In genomic region chr11:833849-834311, GRCh38 we compare ENCODE assay signal across 8 cellular contexts. TPM values are rescaled to one million over a fixed set of nuclear protein-coding genes. Genes with fewer than 3 reads are reported as not detected.
DNase-seq lines count a peak whose midpoint lies in the region; ATAC-seq and TF ChIP-seq lines count a peak whose summit lies in the region.

No MANE protein-coding gene starts in this region.

- H3K27ac Mint-ChIP-seq in CD4-positive, alpha-beta memory T cell = peak overlapping the region in 5 of 7 donors; percentile 7 to 70 (median 29)
- no peak overlapping the region for H3K27ac Mint-ChIP-seq in endothelial cell (ENCODE audit: unreplicated experiment)

- no peak for DNase-seq in CD4-positive, alpha-beta memory T cell
- DNase-seq in PC-3 = peak; percentile 18
- DNase-seq in endothelial cell (ENCODE audit: low spot score) = no peak
- DNase-seq in neuronal stem cell (ENCODE audit: low spot score) = no peak
- DNase-seq in NCI-H524 treated with DMSO at 0.1 percent for 48 hours (lab: John Stamatoyannopoulos, UW) = no peak
- DNase-seq in NCI-H1436 treated with DMSO at 0.1 percent for 48 hours (lab: John Stamatoyannopoulos, UW) = no peak

- H3F3A ChIP-seq in PC-3 (ENCODE audit: low read length, unreplicated experiment) = peaks cover 1% of the 10 kb centered on the region

- H3K4me1 Mint-ChIP-seq in CD4-positive, alpha-beta memory T cell = peaks cover 0 to 32% (median 13%) of the 10 kb centered on the region in 4 donors
- peaks cover 7% of the 10 kb centered on the region for H3K4me1 Mint-ChIP-seq in endothelial cell (ENCODE audit: unreplicated experiment)

- no peaks in the 10 kb centered on the region for H3K9me2 ChIP-seq in PC-3 (replicated peaks; ENCODE audit: low read length)

- H2BK5ac ChIP-seq in neuronal stem cell (ENCODE audit: low read length) = no peak overlapping the region

- peaks cover 8% of the 10 kb centered on the region for H4K20me1 ChIP-seq in PC-3 (ENCODE audit: low read length)

- H3K4ac ChIP-seq in neuronal stem cell (ENCODE audit: low read length) = no peak overlapping the region

- no peak for ATAC-seq in PC-3
- ATAC-seq in GM21367 (IDR thresholded peaks at IDR 0.05; ENCODE audit: unreplicated experiment) = no peak
- ATAC-seq in HG03139 (IDR thresholded peaks at IDR 0.05; ENCODE audit: unreplicated experiment) = no peak

- peaks cover 3 to 6% of the 10 kb centered on the region in 2 donors for H3K27me3 Mint-ChIP-seq in CD4-positive, alpha-beta memory T cell
- H3K27me3 Mint-ChIP-seq in endothelial cell (ENCODE audit: unreplicated experiment) = peaks cover 11% of the 10 kb centered on the region

- H3K36me3 ChIP-seq in CD4-positive, alpha-beta memory T cell (ENCODE audit: insufficient read depth, low read length) = peaks cover 3% of the 10 kb centered on the region
- H3K36me3 ChIP-seq in PC-3 (ENCODE audit: low read depth, low read length) = peaks cover 27% of the 10 kb centered on the region
- peaks cover 26 to 36% of the 10 kb centered on the region in 2 donors for H3K36me3 ChIP-seq in neuronal stem cell (replicated peaks in 1 of 2; ENCODE audit: control insufficient read depth in 2 of 2, insufficient read depth in 2 of 2, low read length in 2 of 2)

- H3K79me1 ChIP-seq in neuronal stem cell (ENCODE audit: low read depth, low read length) = peaks cover 26% of the 10 kb centered on the region

- peak overlapping the region; percentile 0 for H2AK5ac ChIP-seq in neuronal stem cell (ENCODE audit: low read depth, low read length)

- no peak overlapping the region for H4K8ac ChIP-seq in neuronal stem cell (ENCODE audit: low read depth, low read length)

- no peak overlapping the region for H2BK12ac ChIP-seq in neuronal stem cell (ENCODE audit: low read length)

- no peaks in the 10 kb centered on the region for H3K9me3 ChIP-seq in CD4-positive, alpha-beta memory T cell (ENCODE audit: control insufficient read depth in 1 of 2, low read length in 2 of 2)
- H3K9me3 ChIP-seq in PC-3 (ENCODE audit: low read length) (no peaks in the 10 kb centered on the region), neuronal stem cell (replicated peaks in 1 of 2; ENCODE audit: control insufficient read depth in 2 of 2, insufficient read depth in 1 of 2, low read depth in 1 of 2, low read length in 2 of 2) (peaks cover 0 to 3% of the 10 kb centered on the region in 2 donors)

- no TSS peak for BruUV-seq in PC-3 (replicated peaks; lab: Mats Ljungman, UMichigan)

- no peak overlapping the region for H4K91ac ChIP-seq in neuronal stem cell (ENCODE audit: low read depth, low read length, poor library complexity)

- TF ChIP-seq CTCF in PC-3 (conservative IDR thresholded peaks at IDR 0.05; ENCODE audit: low read depth, low read length) = no peak
- no peak for TF ChIP-seq CTCF in endothelial cell (IDR thresholded peaks at IDR 0.05; ENCODE audit: unreplicated experiment)

- no peak overlapping the region for H2BK15ac ChIP-seq in neuronal stem cell (ENCODE audit: low read length)

- H3K18ac ChIP-seq in neuronal stem cell (ENCODE audit: low read length) = peak overlapping the region; percentile 97

- H2BK120ac ChIP-seq in neuronal stem cell (ENCODE audit: low read depth, low read length) = no peak overlapping the region

- H3K4me3 Mint-ChIP-seq in CD4-positive, alpha-beta memory T cell = peak overlapping the region; percentile 30 to 82 (median 66)
- H3K4me3 Mint-ChIP-seq in endothelial cell (ENCODE audit: unreplicated experiment) = peak overlapping the region; percentile 77

- H3K9ac ChIP-seq in PC-3 (ENCODE audit: low read length) (peak overlapping the region; percentile 94), neuronal stem cell (ENCODE audit: low read depth, low read length, poor library complexity) (peak overlapping the region; percentile 80)

- H3K4me2 ChIP-seq in PC-3 (ENCODE audit: low read length) (peak overlapping the region; percentile 99), neuronal stem cell (ENCODE audit: insufficient read depth, low read length, poor library complexity, severe bottlenecking) (peak overlapping the region; percentile 77)

- H3K79me2 ChIP-seq in PC-3 (ENCODE audit: low read length) = peaks cover 56% of the 10 kb centered on the region

- peak overlapping the region in 1 of 2 donors; percentile 43 for H3K4me3 ChIP-seq in CD4-positive, alpha-beta memory T cell (ENCODE audit: low read length in 2 of 2)
- H3K4me3 ChIP-seq in PC-3 (ENCODE audit: low read length) (peak overlapping the region; percentile 73), neuronal stem cell (ENCODE audit: low read length in 2 of 2) (peak overlapping the region; percentile 62 to 89)

- no peak overlapping the region for H3K23ac ChIP-seq in neuronal stem cell (ENCODE audit: low read depth, low read length, poor library complexity)

- peaks cover 3% of the 10 kb centered on the region for H3K27me3 ChIP-seq in CD4-positive, alpha-beta memory T cell (ENCODE audit: insufficient read depth, low read length)
- H3K27me3 ChIP-seq in PC-3 (ENCODE audit: low read length) (no peaks in the 10 kb centered on the region), neuronal stem cell (ENCODE audit: control insufficient read depth in 3 of 3, insufficient read depth in 3 of 3, low read depth in 1 of 3, low read length in 3 of 3) (peaks cover 9 to 31% (median 18%) of the 10 kb centered on the region in 3 experiments)

- CTCF ChIA-PET in CD4-positive, alpha-beta memory T cell (lab: Charles Lee; ENCODE audit: partially characterized antibody) = no interaction called here
- CTCF ChIA-PET in PC-3 (lab: Charles Lee) = no interaction called here

- H3K14ac ChIP-seq in neuronal stem cell (ENCODE audit: low read length) = no peak overlapping the region

- H2AFZ ChIP-seq in PC-3 (ENCODE audit: low read length) (no peak overlapping the region), neuronal stem cell (ENCODE audit: low read length) (peak overlapping the region; percentile 89)

- H3K9me3 Mint-ChIP-seq in CD4-positive, alpha-beta memory T cell = no peaks in the 10 kb centered on the region
- no peaks in the 10 kb centered on the region for H3K9me3 Mint-ChIP-seq in endothelial cell (ENCODE audit: unreplicated experiment)

- H3K36me3 Mint-ChIP-seq in CD4-positive, alpha-beta memory T cell = peaks cover 0 to 7% of the 10 kb centered on the region in 2 donors
- no peaks in the 10 kb centered on the region for H3K36me3 Mint-ChIP-seq in endothelial cell (ENCODE audit: low read depth, unreplicated experiment)

- H3K27ac ChIP-seq in CD4-positive, alpha-beta memory T cell (ENCODE audit: low read depth, low read length) = no peak overlapping the region
- H3K27ac ChIP-seq in PC-3 (ENCODE audit: low read length) (peak overlapping the region; percentile 91), neuronal stem cell (replicated peaks; ENCODE audit: low read length) (no peak overlapping the region)

- no CpG with 5 or more reads among the region's 9 CpGs for WGBS in neuronal stem cell (ENCODE audit: extremely low coverage in 2 of 2, insufficient read length in 2 of 2, insufficient replicate concordance in 1 of 2), 2 donors

- H3K4me1 ChIP-seq in CD4-positive, alpha-beta memory T cell (ENCODE audit: insufficient read depth, low read length) = peaks cover 44% of the 10 kb centered on the region
- H3K4me1 ChIP-seq in PC-3 (ENCODE audit: insufficient read depth, low read length) (peaks cover 24% of the 10 kb centered on the region), neuronal stem cell (ENCODE audit: control insufficient read depth in 2 of 2, insufficient read depth in 1 of 2, low read depth in 1 of 2, low read length in 2 of 2) (peaks cover 38 to 42% of the 10 kb centered on the region in 2 donors)

- POLR2A ChIA-PET in CD4-positive, alpha-beta memory T cell (lab: Charles Lee; ENCODE audit: partially characterized antibody) = interaction anchor here (0.9 to 7.2 kb wide), 3 partner anchors 9 to 29 kb away, joined by 3 to 101 read pairs (median 67); partner anchors contain the start of genes PIDD1, PNPLA2, POLR2L and TSPAN4
- POLR2A ChIA-PET in PC-3 (lab: Charles Lee; ENCODE audit: unreplicated experiment) = interaction anchor here (0.6 to 2.1 kb wide), 3 partner anchors 10 to 58 kb away, joined by 12 to 16 read pairs (median 14); partner anchors contain the start of genes PNPLA2 and TSPAN4

- intact Hi-C loops in CD4-positive, alpha-beta memory T cell (cut with micrococcal nuclease) = loop anchor here (2.0 kb wide), 1 partner anchor 15 kb away; the partner anchor contains the start of gene PNPLA2
- intact Hi-C loops in PC-3 (cut with micrococcal nuclease) = no loop called here

RNA-seq across cellular contexts. Expression of gene CD151, which starts 1.1 kb away (rescaled TPM):
- total RNA-seq in CD4-positive, alpha-beta memory T cell = 10 to 100 TPM; 20.7 to 23.4 TPM
- polyA plus RNA-seq in CD4-positive, alpha-beta memory T cell = 10 to 100 TPM in 1 of 2 donors, 1 to 10 TPM in 1; 9.7 to 24.8 TPM
- 469 and 490 TPM in 2 replicates for total RNA-seq in PC-3 (2014; rRNA removed)
- total RNA-seq in endothelial cell (ENCODE audit: unreplicated experiment) = 49.6 TPM
- polyA plus RNA-seq in neuronal stem cell (2013, experiment 1 of 2) = 74.1 TPM
- polyA plus RNA-seq in neuronal stem cell (2013, experiment 2 of 2) = 74.3 TPM

RNA-seq across cellular contexts. Expression of gene CRACR2B, which starts 6.2 kb away (rescaled TPM):
- total RNA-seq in CD4-positive, alpha-beta memory T cell = under 1 TPM in 1 of 2 experiments, not detected in 1; 0.55 TPM
- polyA plus RNA-seq in CD4-positive, alpha-beta memory T cell = not detected
- total RNA-seq in PC-3 (2014; rRNA removed) (10.6 and 19.8 TPM in 2 replicates), endothelial cell (ENCODE audit: unreplicated experiment) (28.8 TPM)
- polyA plus RNA-seq in neuronal stem cell (2013, experiment 1 of 2) = 12.4 TPM
- polyA plus RNA-seq in neuronal stem cell (2013, experiment 2 of 2) = 11.8 TPM

RNA-seq across cellular contexts. Expression of gene POLR2L, which starts 8.4 kb away (rescaled TPM):
- total RNA-seq in CD4-positive, alpha-beta memory T cell = 10 to 100 TPM; 55.8 to 56.2 TPM
- 100 to 1,000 TPM in 1 of 2 donors, 10 to 100 TPM in 1; 83.7 to 108 TPM for polyA plus RNA-seq in CD4-positive, alpha-beta memory T cell
- total RNA-seq in PC-3 (2014; rRNA removed) (661 and 1,148 TPM in 2 replicates), endothelial cell (ENCODE audit: unreplicated experiment) (76.7 TPM)
- 129 TPM for polyA plus RNA-seq in neuronal stem cell (2013, experiment 1 of 2)
- 129 TPM for polyA plus RNA-seq in neuronal stem cell (2013, experiment 2 of 2)

RNA-seq across cellular contexts. Expression of gene TSPAN4, which starts 8.8 kb away (rescaled TPM):
- 1 to 10 TPM; 5.3 to 5.8 TPM for total RNA-seq in CD4-positive, alpha-beta memory T cell
- polyA plus RNA-seq in CD4-positive, alpha-beta memory T cell = 1 to 10 TPM; 1.8 to 3.5 TPM
- 121 and 138 TPM in 2 replicates for total RNA-seq in PC-3 (2014; rRNA removed)
- 26.4 TPM for total RNA-seq in endothelial cell (ENCODE audit: unreplicated experiment)
- polyA plus RNA-seq in neuronal stem cell (2013, experiment 1 of 2) = 39.4 TPM
- polyA plus RNA-seq in neuronal stem cell (2013, experiment 2 of 2) = 35.6 TPM

RNA-seq across cellular contexts. Expression of gene PNPLA2, which starts 15.2 kb away (rescaled TPM):
- 100 to 1,000 TPM; 200 to 201 TPM for total RNA-seq in CD4-positive, alpha-beta memory T cell
- polyA plus RNA-seq in CD4-positive, alpha-beta memory T cell = 10 to 100 TPM; 12.2 to 35.2 TPM
- 40.2 and 41.4 TPM in 2 replicates for total RNA-seq in PC-3 (2014; rRNA removed)
- total RNA-seq in endothelial cell (ENCODE audit: unreplicated experiment) = 40.5 TPM
- polyA plus RNA-seq in neuronal stem cell (2013, experiment 1 of 2) = 34.4 TPM
- 33.9 TPM for polyA plus RNA-seq in neuronal stem cell (2013, experiment 2 of 2)
